ENCODE assay signal across 1 cellular context in genomic region chr7:66005115-66005671, GRCh38.
TF ChIP-seq lines count a peak whose summit lies in the region.
"Not testable (repeated sequence)": the region's sequence is repeated elsewhere in the genome, so short reads cannot be mapped to it uniquely, and the experiment has no call there.

No MANE protein-coding gene starts in this region.

TF ChIP-seq in HepG2, 621 proteins besides CTCF, POLR2A, EP300 and RAD21 (continued from another document):
- TF ChIP-seq SNAPC4 (CRISPR knock-in tag; IDR thresholded peaks at IDR 0.05), result peak; percentile 39; the same call in 1 of the 2 replicates
- TF ChIP-seq SNAPC5 (CRISPR knock-in tag; IDR thresholded peaks at IDR 0.05; ENCODE audit: borderline replicate concordance), result 0 out of 2 replicates have a peak, but pooled peaks have one; percentile 49
- TF ChIP-seq, protein P1, sequence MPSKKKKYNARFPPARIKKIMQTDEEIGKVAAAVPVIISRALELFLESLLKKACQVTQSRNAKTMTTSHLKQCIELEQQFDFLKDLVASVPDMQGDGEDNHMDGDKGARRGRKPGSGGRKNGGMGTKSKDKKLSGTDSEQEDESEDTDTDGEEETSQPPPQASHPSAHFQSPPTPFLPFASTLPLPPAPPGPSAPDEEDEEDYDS (CRISPR knock-in tag; IDR thresholded peaks at IDR 0.05), result peak; percentile 43; the same call in 1 of the 2 replicates
- not testable (repeated sequence) for TF ChIP-seq USF2 (IDR thresholded peaks at IDR 0.05; ENCODE audit: low read depth, low read length)
- TF ChIP-seq USF2 (CRISPR knock-in tag; IDR thresholded peaks at IDR 0.05; ENCODE audit: borderline replicate concordance), result peak; percentile 35; the same call in 1 of the 2 replicates
- TF ChIP-seq MNT (IDR thresholded peaks at IDR 0.05), result 0 out of 2 replicates have a peak, but pooled peaks have one; percentile 4
- 0 out of 2 replicates have a peak, but pooled peaks have one; percentile 40 for TF ChIP-seq BRCA1 (CRISPR knock-in tag; IDR thresholded peaks at IDR 0.05)
